In genomic region chr9:132236662-132237311, GRCh38 we compare ENCODE assay signal across 13 cellular contexts.
A peak's percentile ranks its signal among the peaks of the same experiment; 100 is the strongest.
DNase-seq lines count a peak whose midpoint lies in the region; ATAC-seq and TF ChIP-seq lines count a peak whose summit lies in the region.
"Had no signal": no experiment of that assay in that cellular context is flagged by ENCODE, and none has a peak within 500 bp of the region (broad histone marks: within the 10 kb centered on the region; RNA-seq: fewer than 3 reads in every experiment).

No MANE protein-coding gene starts in this region.

- H3K79me2 ChIP-seq in PC-3 (ENCODE audit: low read length) = no peaks in the 10 kb centered on the region

- no TSS peak for BruUV-seq in PC-3 (replicated peaks; lab: Mats Ljungman, UMichigan)

- TF ChIP-seq CTCF in left ventricle myocardium inferior (IDR thresholded peaks at IDR 0.05; ENCODE audit: borderline replicate concordance) (peak; percentile 30), heart left ventricle (IDR thresholded peaks at IDR 0.05) (peak in 5 of 12 donors; percentile 4 to 48 (median 28)), PC-3 (conservative IDR thresholded peaks at IDR 0.05; ENCODE audit: low read depth, low read length) (peak; percentile 31; the same call in 1 of the 2 replicates), lower lobe of right lung (IDR thresholded peaks at IDR 0.05) (peak; percentile 36), transverse colon (IDR thresholded peaks at IDR 0.05) (peak in 4 of 5 experiments; percentile 17 to 30 (median 24))

- 42 to 51% (median 47%) methylated on average over 17 to 18 of the region's 18 CpGs for WGBS in heart left ventricle, 4 donors
- 35 to 51% methylated on average over 5 to 18 of the region's 18 CpGs for WGBS in transverse colon (ENCODE audit: low coverage in 1 of 2), 2 donors

- H3K4me3 ChIP-seq in left ventricle myocardium inferior (no peak overlapping the region), heart left ventricle (no peak overlapping the region), PC-3 (ENCODE audit: low read length) (no peak overlapping the region), lower lobe of right lung (no peak overlapping the region), transverse colon (no peak overlapping the region)
- H3K4me3 ChIP-seq: A549, lung, prostate gland had no signal

- POLR2A ChIA-PET in PC-3 (lab: Charles Lee; ENCODE audit: unreplicated experiment) = no interaction called here

- no peak for DNase-seq in left ventricle myocardium inferior
- DNase-seq in heart left ventricle = no peak
- DNase-seq in PC-3 = no peak
- no peak for DNase-seq in lower lobe of right lung
- no peak for DNase-seq in transverse colon
- no peak for DNase-seq in head of caudate nucleus
- DNase-seq in SIG-M5 treated with dmso at 0.1 percent for 504 hours (lab: John Stamatoyannopoulos, UW; ENCODE audit: unreplicated experiment) = no peak
- DNase-seq: NCI-H187 treated with DMSO at 0.1 percent for 48 hours had no signal

- no peak for ATAC-seq in heart left ventricle
- no peak for ATAC-seq in PC-3
- ATAC-seq in lower lobe of right lung = no peak
- ATAC-seq in GM18519 (IDR thresholded peaks at IDR 0.05; ENCODE audit: low FRiP score, unreplicated experiment) = no peak
- ATAC-seq: effector memory CD8-positive, alpha-beta T cell had no signal

- in situ Hi-C loops in transverse colon (cut with MboI; ENCODE audit: low pct_ligation_motif_present in 1 of 4, low pct_unique_long_range_greater_than_20kb in 1 of 4, low sequenced_read_pairs in 3 of 4) = no loop called here

- H3K9me3 ChIP-seq in left ventricle myocardium inferior (replicated peaks) (no peaks in the 10 kb centered on the region), heart left ventricle (no peaks in the 10 kb centered on the region), PC-3 (ENCODE audit: low read length) (no peaks in the 10 kb centered on the region), lower lobe of right lung (no peaks in the 10 kb centered on the region), transverse colon (no peaks in the 10 kb centered on the region)
- H3K9me3 ChIP-seq: A549, prostate gland had no signal

- intact Hi-C loops in left ventricle myocardium inferior (cut with micrococcal nuclease) (loop anchor here (10.0 kb wide), 1 partner anchor 462 kb away; no protein-coding TSS in a partner anchor), heart left ventricle (cut with DNase I) (loop anchor here (1.0 to 10.0 kb wide), 14 partner anchors 64 to 474 kb away; partner anchors contain the start of gene MED27 (in 3 of the 10)), PC-3 (cut with micrococcal nuclease) (loop anchor here (1.0 kb wide), 2 partner anchors 67 to 474 kb away; no protein-coding TSS in a partner anchor), lower lobe of right lung (cut with DNase I) (no loop called here), transverse colon (cut with DNase I; ENCODE audit: low total_unique reads) (no loop called here), head of caudate nucleus (cut with DNase I) (loop anchor here (5.0 to 10.0 kb wide), 2 partner anchors 69 to 162 kb away; partner anchors contain the start of gene MED27)

- no peak overlapping the region for H3K4me2 ChIP-seq in PC-3 (ENCODE audit: low read length)

- TF ChIP-seq POLR2A in heart left ventricle (IDR thresholded peaks at IDR 0.05) (no peak), transverse colon (IDR thresholded peaks at IDR 0.05) (no peak)

- H3K27ac ChIP-seq in left ventricle myocardium inferior (replicated peaks) (no peak overlapping the region), heart left ventricle (peak overlapping the region in 4 of 12 donors; percentile 3 to 63 (median 49)), PC-3 (ENCODE audit: low read length) (no peak overlapping the region), lower lobe of right lung (no peak overlapping the region), transverse colon (no peak overlapping the region)
- H3K27ac ChIP-seq: A549, prostate gland had no signal

- no peaks in the 10 kb centered on the region for H3F3A ChIP-seq in PC-3 (ENCODE audit: low read length, unreplicated experiment)

- no peak for TF ChIP-seq EP300 in transverse colon (IDR thresholded peaks at IDR 0.05; ENCODE audit: low read depth)

- H3K9ac ChIP-seq in PC-3 (ENCODE audit: low read length) = no peak overlapping the region

- peaks cover 12% of the 10 kb centered on the region for H3K27me3 ChIP-seq in left ventricle myocardium inferior (ENCODE audit: low read depth)
- H3K27me3 ChIP-seq in heart left ventricle = peaks cover 0 to 10% (median 0%) of the 10 kb centered on the region in 9 donors
- H3K27me3 ChIP-seq in PC-3 (ENCODE audit: low read length) = no peaks in the 10 kb centered on the region
- H3K27me3 ChIP-seq in lower lobe of right lung (ENCODE audit: low read depth) = peaks cover 11% of the 10 kb centered on the region
- H3K27me3 ChIP-seq in transverse colon = peaks cover 28% of the 10 kb centered on the region

- CTCF ChIA-PET in PC-3 (lab: Charles Lee) = interaction anchor here (0.6 to 1.6 kb wide), 5 partner anchors 23 to 676 kb away, joined by 3 to 26 read pairs (median 4); no protein-coding TSS in a partner anchor

- H4K20me1 ChIP-seq in PC-3 (ENCODE audit: low read length) = no peaks in the 10 kb centered on the region

- no peaks in the 10 kb centered on the region for H3K9me2 ChIP-seq in PC-3 (replicated peaks; ENCODE audit: low read length)

- H3K4me1 ChIP-seq in left ventricle myocardium inferior = peaks cover 30% of the 10 kb centered on the region
- peaks cover 0 to 30% (median 11%) of the 10 kb centered on the region in 12 donors for H3K4me1 ChIP-seq in heart left ventricle
- H3K4me1 ChIP-seq in PC-3 (ENCODE audit: insufficient read depth, low read length) = no peaks in the 10 kb centered on the region; the same call in 1 of the 2 replicates
- peaks cover 10% of the 10 kb centered on the region for H3K4me1 ChIP-seq in lower lobe of right lung
- H3K4me1 ChIP-seq in transverse colon = peaks cover 0 to 12% (median 10%) of the 10 kb centered on the region in 4 donors
- H3K4me1 ChIP-seq: prostate gland had no signal

- H2AFZ ChIP-seq in PC-3 (ENCODE audit: low read length) = no peak overlapping the region

- H3K36me3 ChIP-seq in left ventricle myocardium inferior (no peaks in the 10 kb centered on the region), heart left ventricle (no peaks in the 10 kb centered on the region), PC-3 (ENCODE audit: low read depth, low read length) (no peaks in the 10 kb centered on the region), lower lobe of right lung (no peaks in the 10 kb centered on the region), transverse colon (no peaks in the 10 kb centered on the region)
- H3K36me3 ChIP-seq: prostate gland had no signal

Comparison
In these comparisons a context has a peak if more than half of its experiments do, and no peak if none do; other contexts are left out.
1. intact Hi-C loops: an anchor here in left ventricle myocardium inferior (10.0 kb wide), heart left ventricle (1.0 to 10.0 kb wide), PC-3 (1.0 kb wide) and head of caudate nucleus (5.0 to 10.0 kb wide); none called in lower lobe of right lung and transverse colon.